26 cellular contexts compared by ENCODE assay signal in the genomic region with DNA sequence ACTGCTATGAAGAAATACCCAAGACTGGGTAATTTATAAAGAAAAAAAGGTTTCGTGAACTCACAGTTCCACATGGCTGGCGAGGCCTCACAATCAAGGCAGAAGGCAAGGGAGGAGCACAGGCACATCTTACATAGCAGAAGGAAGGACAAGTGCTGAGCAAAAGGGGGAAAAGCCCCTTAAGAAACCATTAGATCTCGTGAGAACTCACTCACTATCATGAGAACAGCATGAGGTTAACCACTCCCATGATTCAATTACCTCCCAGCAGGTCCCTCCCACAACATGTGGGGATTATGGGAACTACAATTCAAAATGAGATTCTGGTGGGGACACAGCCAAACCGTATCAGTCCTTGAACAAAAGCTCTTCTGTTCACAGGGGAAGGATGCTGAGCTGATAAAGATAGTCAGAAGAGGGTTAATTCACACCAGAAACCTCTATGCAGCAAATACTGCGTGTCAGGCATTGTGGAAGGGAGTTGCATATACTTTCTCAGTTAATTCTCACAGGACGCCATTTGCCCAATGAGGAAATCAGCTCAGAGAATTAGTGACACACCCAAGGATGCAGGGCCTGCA.
"Had no signal": no experiment of that assay in that cellular context is flagged by ENCODE, and none has a peak within 500 bp of the region (broad histone marks: within the 10 kb centered on the region; RNA-seq: fewer than 3 reads in every experiment).

No MANE protein-coding gene starts in this region.

- ATAC-seq: activated naive CD8-positive, alpha-beta T cell treated with anti-CD3 and anti-CD28 coated beads, Interleukin-2, amount 50 U/mL, for 24 hours; foreskin keratinocyte; left lung; lower lobe of right lung; natural killer cell; right cardiac atrium; stimulated activated naive CD8-positive, alpha-beta T cell treated with anti-CD3 and anti-CD28 coated beads, Interleukin-15, Interleukin-2, amounts not matched to agents 100 U/mL and 50 U/mL, for 24 hours; T-cell had no signal

- H3K27me3 Mint-ChIP-seq: activated naive CD4-positive, alpha-beta T cell treated with anti-CD3 and anti-CD28 coated beads, Interleukin-2, amount 50 U/mL, for 24 hours; activated naive CD8-positive, alpha-beta T cell treated with anti-CD3 and anti-CD28 coated beads, Interleukin-2, amount 50 U/mL, for 24 hours; central memory CD8-positive, alpha-beta T cell; T-cell had no signal

- H3K27me3 ChIP-seq: breast epithelium, esophagus muscularis mucosa, foreskin keratinocyte, left lung, spleen, testis, transverse colon had no signal

- H3K4me3 ChIP-seq: breast epithelium, esophagus muscularis mucosa, left lung, lower lobe of right lung, spleen, testis, transverse colon had no signal

- H3K4me3 Mint-ChIP-seq: activated naive CD4-positive, alpha-beta T cell treated with anti-CD3 and anti-CD28 coated beads, Interleukin-2, amount 50 U/mL, for 24 hours; activated naive CD8-positive, alpha-beta T cell treated with anti-CD3 and anti-CD28 coated beads, Interleukin-2, amount 50 U/mL, for 24 hours; activated T-helper 1 cell treated with anti-CD3 and anti-CD28 coated beads, Interleukin-12 subunit alpha, Interleukin-12 subunit beta, Interleukin-2, Interleukin-4 antibody, amounts not matched to agents 30 ng/mL and 10 ng/mL and 1 ng/mL, durations not matched to agents 14 hours and 24 hours and 36 hours; central memory CD8-positive, alpha-beta T cell; dendritic cell treated with granulocyte-macrophage colony-stimulating factor and Interleukin-4, amounts not matched to agents 40 ng/mL and 50 ng/mL, for 4 days; natural killer cell; T-cell had no signal

- H3K27ac ChIP-seq: breast epithelium, esophagus muscularis mucosa, foreskin keratinocyte, left lung, lower lobe of right lung, spleen, testis, transverse colon had no signal

- H3K27ac Mint-ChIP-seq: activated naive CD4-positive, alpha-beta T cell treated with anti-CD3 and anti-CD28 coated beads, Interleukin-2, amount 50 U/mL, for 24 hours; activated naive CD8-positive, alpha-beta T cell treated with anti-CD3 and anti-CD28 coated beads, Interleukin-2, amount 50 U/mL, for 24 hours; activated T-helper 1 cell treated with anti-CD3 and anti-CD28 coated beads, Interleukin-12 subunit alpha, Interleukin-12 subunit beta, Interleukin-2, Interleukin-4 antibody, amounts not matched to agents 30 ng/mL and 10 ng/mL and 1 ng/mL, durations not matched to agents 14 hours and 24 hours and 36 hours; dendritic cell treated with granulocyte-macrophage colony-stimulating factor and Interleukin-4, amounts not matched to agents 40 ng/mL and 50 ng/mL, for 4 days; natural killer cell; T-cell had no signal

- DNase-seq: activated CD4-positive, alpha-beta T cell treated with anti-CD3 and anti-CD28 coated beads for 48 hours; activated CD4-positive, alpha-beta T cell treated with anti-CD3 and anti-CD28 coated beads, Interleukin-2, amount 50 U/mL, for 48 hours; activated CD4-positive, CD25-positive, alpha-beta regulatory T cell; activated CD8-positive, alpha-beta memory T cell treated with anti-CD3 and anti-CD28 coated beads for 24 hours; activated naive CD8-positive, alpha-beta T cell treated with anti-CD3 and anti-CD28 coated beads, Interleukin-2, amount 50 U/mL, for 24 hours; activated T-cell treated with anti-CD3 and anti-CD28 coated beads, Interleukin-2, amount 50 U/mL, for 1 hour; amygdala; foreskin keratinocyte; left lung; lower lobe of right lung; mesenchymal stem cell; natural killer cell; right cardiac atrium; spleen; stimulated activated CD4-positive, alpha-beta T cell treated with anti-CD3 and anti-CD28 coated beads, Interleukin-2, amount 100 ng/mL, for 48 hours; stimulated activated naive CD8-positive, alpha-beta T cell treated with anti-CD3 and anti-CD28 coated beads, Interleukin-15, Interleukin-2, amounts not matched to agents 100 U/mL and 50 U/mL, for 24 hours; T-cell; testis; transverse colon had no signal

- H3K36me3 ChIP-seq: breast epithelium, esophagus muscularis mucosa, left lung, lower lobe of right lung, spleen, transverse colon had no signal

- H3K36me3 Mint-ChIP-seq: natural killer cell, T-cell had no signal

- H3K4me1 ChIP-seq: breast epithelium, esophagus muscularis mucosa, foreskin keratinocyte, testis, transverse colon had no signal

- H3K9me3 Mint-ChIP-seq: activated naive CD8-positive, alpha-beta T cell treated with anti-CD3 and anti-CD28 coated beads, Interleukin-2, amount 50 U/mL, for 24 hours; central memory CD8-positive, alpha-beta T cell; dendritic cell treated with granulocyte-macrophage colony-stimulating factor and Interleukin-4, amounts not matched to agents 40 ng/mL and 50 ng/mL, for 4 days; natural killer cell; T-cell had no signal

- H3K9me3 ChIP-seq: breast epithelium, esophagus muscularis mucosa, left lung, lower lobe of right lung, spleen, testis, transverse colon had no signal

- FAIRE-seq: islet of Langerhans had no signal
